ENCODE assay signal across 9 cellular contexts in genomic region chr19:13887529-13887928, GRCh38. TPM values are rescaled to one million over a fixed set of nuclear protein-coding genes. Genes with fewer than 3 reads are reported as not detected.
DNase-seq lines count a peak whose midpoint lies in the region; ATAC-seq and TF ChIP-seq lines count a peak whose summit lies in the region.
"Had no signal": no experiment of that assay in that cellular context is flagged by ENCODE, and none has a peak within 500 bp of the region (broad histone marks: within the 10 kb centered on the region; RNA-seq: fewer than 3 reads in every experiment).

No MANE protein-coding gene starts in this region.

- H3K9me3 Mint-ChIP-seq in HFFc6 (no peaks in the 10 kb centered on the region), natural killer cell (no peaks in the 10 kb centered on the region), Caco-2 (ENCODE audit: unreplicated experiment) (no peaks in the 10 kb centered on the region)

- H3K27me3 Mint-ChIP-seq in HFFc6 (ENCODE audit: insufficient read depth) (peaks cover 4% of the 10 kb centered on the region), natural killer cell (ENCODE audit: low read depth in 2 of 2) (no peaks in the 10 kb centered on the region), Caco-2 (ENCODE audit: insufficient read depth, unreplicated experiment) (no peaks in the 10 kb centered on the region)

- ATAC-seq in natural killer cell (peak; percentile 33 to 49 (median 35)), GM18873 (IDR thresholded peaks at IDR 0.05; ENCODE audit: low FRiP score, unreplicated experiment) (no peak)

- H3K36me3 Mint-ChIP-seq in HFFc6 (ENCODE audit: low read depth) (no peaks in the 10 kb centered on the region), natural killer cell (no peaks in the 10 kb centered on the region), Caco-2 (ENCODE audit: insufficient read depth, unreplicated experiment) (peaks cover 6% of the 10 kb centered on the region)

- BruUV-seq in Caco-2 (replicated peaks; lab: Mats Ljungman, UMichigan) = no TSS peak

- TF ChIP-seq CTCF in HFFc6 (IDR thresholded peaks at IDR 0.05) (no peak), natural killer cell (IDR thresholded peaks at IDR 0.05) (no peak), testis (IDR thresholded peaks at IDR 0.05) (no peak), Caco-2 (IDR thresholded peaks at IDR 0.05; ENCODE audit: insufficient read depth in 1 of 2, low read depth in 1 of 2, low read length in 1 of 2, severe bottlenecking in 1 of 2, unreplicated experiment in 1 of 2) (no peak)

- CTCF ChIA-PET in Caco-2 (lab: Charles Lee) = no interaction called here

- H3K4me1 Mint-ChIP-seq in HFFc6 (ENCODE audit: low read depth) (peaks cover 5% of the 10 kb centered on the region; the same call in 1 of the 2 replicates), natural killer cell (peaks cover 26 to 45% of the 10 kb centered on the region in 2 donors), Caco-2 (ENCODE audit: low read depth, unreplicated experiment) (peaks cover 9% of the 10 kb centered on the region)

- no peak overlapping the region for H3K27ac ChIP-seq in testis

- DNase-seq in HFFc6 (peak; percentile 32), amniotic epithelial cell (ENCODE audit: low read depth) (peak; percentile 75), natural killer cell (no peak), testis (no peak), Caco-2 (no peak)
- DNase-seq: hypothalamus; NK-92 treated with Interleukin-12 subunit alpha and Interleukin-12 subunit beta, amount 100 ng/mL, for 24 hours; stimulated activated naive CD4-positive, alpha-beta T cell treated with Interleukin-2 at 50 U/mL for 16 hours had no signal

- POLR2A ChIA-PET in Caco-2 (lab: Charles Lee) = no interaction called here

- H3K27me3 ChIP-seq in testis = no peaks in the 10 kb centered on the region
- H3K27me3 ChIP-seq in Caco-2 (replicated peaks; ENCODE audit: control insufficient read depth, insufficient read depth, low read length) = no peaks in the 10 kb centered on the region

- H3K36me3 ChIP-seq in testis (ENCODE audit: low read depth, missing control alignments) (no peaks in the 10 kb centered on the region), Caco-2 (ENCODE audit: control insufficient read depth, insufficient read depth, low read length) (no peaks in the 10 kb centered on the region)

- intact Hi-C loops in natural killer cell (cut with micrococcal nuclease) = loop anchor here (1.0 to 10.0 kb wide), 3 partner anchors 67 to 587 kb away; partner anchors contain the start of genes DCAF15 and PTGER1
- intact Hi-C loops in testis (cut with DNase I; ENCODE audit: low total_unique reads) = loop anchor here (10.0 kb wide), 1 partner anchor 187 kb away; the partner anchor contains the start of gene MISP3
- intact Hi-C loops in Caco-2 (cut with micrococcal nuclease; ENCODE audit: unreplicated experiment) = no loop called here

- no peak for TF ChIP-seq POLR2A in testis (IDR thresholded peaks at IDR 0.05)

- peaks cover 26% of the 10 kb centered on the region for H3K4me1 ChIP-seq in testis
- H3K4me1 ChIP-seq in Caco-2 = peaks cover 7% of the 10 kb centered on the region

- H3K9me3 ChIP-seq in testis (no peaks in the 10 kb centered on the region), Caco-2 (no peaks in the 10 kb centered on the region)

- H3K4me3 Mint-ChIP-seq in HFFc6 = no peak overlapping the region
- H3K4me3 Mint-ChIP-seq in natural killer cell = peak overlapping the region; percentile 78
- H3K4me3 Mint-ChIP-seq in Caco-2 (ENCODE audit: unreplicated experiment) = no peak overlapping the region

- 74 to 76% methylated on average over 5 of the region's 5 CpGs for WGBS in testis, 2 donors

- H3K27ac Mint-ChIP-seq in HFFc6 (no peak overlapping the region), natural killer cell (peak overlapping the region; percentile 91 to 93), Caco-2 (ENCODE audit: unreplicated experiment) (no peak overlapping the region)

- H3K4me3 ChIP-seq in testis (no peak overlapping the region), Caco-2 (ENCODE audit: low read depth, low read length) (no peak overlapping the region)

RNA-seq across cellular contexts. Expression of gene NANOS3, which starts 10.6 kb away (rescaled TPM):
- total RNA-seq in HFFc6 (2021; fragmentation: NEBNext Ultra II Directional; extraction: Animal tissue kit (Norgen Biotek cat#: 25700)) = 1 to 10 TPM in 5 of 6 experiments, under 1 TPM in 1; 0.91 to 1.7 (median 1.4) TPM
- total RNA-seq in natural killer cell = 1 to 10 TPM; 2.6 to 6.3 (median 3.0) TPM
- total RNA-seq in testis = 10 to 100 TPM; 14.5 to 18.6 TPM
- 9.3 TPM for polyA plus RNA-seq in testis (ENCODE audit: insufficient read depth, low read depth, low replicate concordance)
- total RNA-seq in Caco-2 (2022) = not detected in 2 replicates

RNA-seq across cellular contexts. Expression of gene BRME1, which starts 18.4 kb away (rescaled TPM):
- under 1 TPM; 0.37 to 0.67 (median 0.55) TPM for total RNA-seq in HFFc6 (2021; fragmentation: NEBNext Ultra II Directional; extraction: Animal tissue kit (Norgen Biotek cat#: 25700))
- total RNA-seq in natural killer cell (1 to 10 TPM; 3.8 to 7.7 (median 4.0) TPM), testis (10 to 100 TPM; 26.3 to 48.9 TPM), Caco-2 (2022) (17.3 and 17.4 TPM in 2 replicates)
- 17.8 TPM for polyA plus RNA-seq in testis (ENCODE audit: insufficient read depth, low read depth, low replicate concordance)

RNA-seq across cellular contexts. Expression of gene CC2D1A, which starts 18.5 kb away (rescaled TPM):
- total RNA-seq in HFFc6 (2021; fragmentation: NEBNext Ultra II Directional; extraction: Animal tissue kit (Norgen Biotek cat#: 25700)) = 10 to 100 TPM; 22.9 to 28.3 (median 25.5) TPM
- 10 to 100 TPM; 42.8 to 49.3 (median 48.4) TPM for total RNA-seq in natural killer cell
- 10 to 100 TPM; 56.6 to 62.7 TPM for total RNA-seq in testis
- polyA plus RNA-seq in testis (ENCODE audit: insufficient read depth, low read depth, low replicate concordance) = 31.0 TPM
- total RNA-seq in Caco-2 (2022) = 48.2 and 49.4 TPM in 2 replicates

RNA-seq across cellular contexts. Expression of gene PODNL1, which starts 50.7 kb away (rescaled TPM):
- 10 to 100 TPM; 10.1 to 13.7 (median 12.2) TPM for total RNA-seq in HFFc6 (2021; fragmentation: NEBNext Ultra II Directional; extraction: Animal tissue kit (Norgen Biotek cat#: 25700))
- total RNA-seq in natural killer cell (under 1 TPM in 1 of 3 donors, not detected in 2; 0.61 TPM), testis (10 to 100 TPM; 12.6 to 14.6 TPM), Caco-2 (2022) (0.72 TPM in 1 of 2 replicates, not detected in the other)
- polyA plus RNA-seq in testis (ENCODE audit: insufficient read depth, low read depth, low replicate concordance) = 5.8 TPM

Comparison
In these comparisons a context has a peak if more than half of its experiments do, and no peak if none do; other contexts are left out.
1. DNase-seq: peak in HFFc6 (single experiment) and amniotic epithelial cell (single experiment); none in natural killer cell (single experiment), testis (single experiment) and Caco-2 (0 of 2).
2. H3K27ac Mint-ChIP-seq: peak in natural killer cell (2 of 2); none in HFFc6 (single experiment) and Caco-2 (single experiment).